ENCODE assay signal across 1 cellular context in the genomic region with DNA sequence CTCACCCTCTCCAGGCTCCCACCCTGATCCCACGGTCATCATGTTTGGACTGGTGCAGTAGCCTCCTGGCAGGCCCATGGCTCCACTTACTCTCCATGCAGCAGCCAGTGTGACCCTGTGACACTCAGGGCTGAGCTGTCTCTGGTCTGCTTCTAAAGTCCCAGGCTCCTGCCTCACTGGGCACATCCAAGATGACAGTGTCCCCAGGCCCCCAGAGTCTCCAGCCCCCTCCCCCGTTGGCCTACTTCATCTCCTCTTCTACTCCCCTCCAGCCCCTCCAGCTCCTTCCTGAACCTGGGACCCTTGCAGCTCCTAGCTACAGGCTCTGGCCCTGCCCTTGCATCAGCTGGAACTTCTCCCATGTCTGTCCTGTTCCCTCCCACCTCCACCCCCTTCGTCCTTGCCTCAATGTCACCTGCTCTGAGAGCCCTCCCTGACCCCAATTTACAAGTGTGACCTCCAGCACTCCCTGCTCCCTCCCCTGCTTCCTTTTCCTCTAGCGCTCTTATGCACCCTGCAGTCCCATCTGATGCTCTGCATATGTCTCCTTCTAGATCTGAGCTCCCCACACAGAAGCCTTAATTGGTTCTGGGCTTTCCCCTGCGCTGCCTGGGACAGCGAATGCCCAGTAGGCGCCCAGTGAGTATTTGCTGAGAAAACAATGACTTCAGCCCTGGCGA.
TF ChIP-seq lines count a peak whose summit lies in the region.

No MANE protein-coding gene starts in this region.

TF ChIP-seq in GM23338, 12 proteins besides CTCF, POLR2A, EP300 and RAD21 (continued from another document):
- TF ChIP-seq, protein P1, sequence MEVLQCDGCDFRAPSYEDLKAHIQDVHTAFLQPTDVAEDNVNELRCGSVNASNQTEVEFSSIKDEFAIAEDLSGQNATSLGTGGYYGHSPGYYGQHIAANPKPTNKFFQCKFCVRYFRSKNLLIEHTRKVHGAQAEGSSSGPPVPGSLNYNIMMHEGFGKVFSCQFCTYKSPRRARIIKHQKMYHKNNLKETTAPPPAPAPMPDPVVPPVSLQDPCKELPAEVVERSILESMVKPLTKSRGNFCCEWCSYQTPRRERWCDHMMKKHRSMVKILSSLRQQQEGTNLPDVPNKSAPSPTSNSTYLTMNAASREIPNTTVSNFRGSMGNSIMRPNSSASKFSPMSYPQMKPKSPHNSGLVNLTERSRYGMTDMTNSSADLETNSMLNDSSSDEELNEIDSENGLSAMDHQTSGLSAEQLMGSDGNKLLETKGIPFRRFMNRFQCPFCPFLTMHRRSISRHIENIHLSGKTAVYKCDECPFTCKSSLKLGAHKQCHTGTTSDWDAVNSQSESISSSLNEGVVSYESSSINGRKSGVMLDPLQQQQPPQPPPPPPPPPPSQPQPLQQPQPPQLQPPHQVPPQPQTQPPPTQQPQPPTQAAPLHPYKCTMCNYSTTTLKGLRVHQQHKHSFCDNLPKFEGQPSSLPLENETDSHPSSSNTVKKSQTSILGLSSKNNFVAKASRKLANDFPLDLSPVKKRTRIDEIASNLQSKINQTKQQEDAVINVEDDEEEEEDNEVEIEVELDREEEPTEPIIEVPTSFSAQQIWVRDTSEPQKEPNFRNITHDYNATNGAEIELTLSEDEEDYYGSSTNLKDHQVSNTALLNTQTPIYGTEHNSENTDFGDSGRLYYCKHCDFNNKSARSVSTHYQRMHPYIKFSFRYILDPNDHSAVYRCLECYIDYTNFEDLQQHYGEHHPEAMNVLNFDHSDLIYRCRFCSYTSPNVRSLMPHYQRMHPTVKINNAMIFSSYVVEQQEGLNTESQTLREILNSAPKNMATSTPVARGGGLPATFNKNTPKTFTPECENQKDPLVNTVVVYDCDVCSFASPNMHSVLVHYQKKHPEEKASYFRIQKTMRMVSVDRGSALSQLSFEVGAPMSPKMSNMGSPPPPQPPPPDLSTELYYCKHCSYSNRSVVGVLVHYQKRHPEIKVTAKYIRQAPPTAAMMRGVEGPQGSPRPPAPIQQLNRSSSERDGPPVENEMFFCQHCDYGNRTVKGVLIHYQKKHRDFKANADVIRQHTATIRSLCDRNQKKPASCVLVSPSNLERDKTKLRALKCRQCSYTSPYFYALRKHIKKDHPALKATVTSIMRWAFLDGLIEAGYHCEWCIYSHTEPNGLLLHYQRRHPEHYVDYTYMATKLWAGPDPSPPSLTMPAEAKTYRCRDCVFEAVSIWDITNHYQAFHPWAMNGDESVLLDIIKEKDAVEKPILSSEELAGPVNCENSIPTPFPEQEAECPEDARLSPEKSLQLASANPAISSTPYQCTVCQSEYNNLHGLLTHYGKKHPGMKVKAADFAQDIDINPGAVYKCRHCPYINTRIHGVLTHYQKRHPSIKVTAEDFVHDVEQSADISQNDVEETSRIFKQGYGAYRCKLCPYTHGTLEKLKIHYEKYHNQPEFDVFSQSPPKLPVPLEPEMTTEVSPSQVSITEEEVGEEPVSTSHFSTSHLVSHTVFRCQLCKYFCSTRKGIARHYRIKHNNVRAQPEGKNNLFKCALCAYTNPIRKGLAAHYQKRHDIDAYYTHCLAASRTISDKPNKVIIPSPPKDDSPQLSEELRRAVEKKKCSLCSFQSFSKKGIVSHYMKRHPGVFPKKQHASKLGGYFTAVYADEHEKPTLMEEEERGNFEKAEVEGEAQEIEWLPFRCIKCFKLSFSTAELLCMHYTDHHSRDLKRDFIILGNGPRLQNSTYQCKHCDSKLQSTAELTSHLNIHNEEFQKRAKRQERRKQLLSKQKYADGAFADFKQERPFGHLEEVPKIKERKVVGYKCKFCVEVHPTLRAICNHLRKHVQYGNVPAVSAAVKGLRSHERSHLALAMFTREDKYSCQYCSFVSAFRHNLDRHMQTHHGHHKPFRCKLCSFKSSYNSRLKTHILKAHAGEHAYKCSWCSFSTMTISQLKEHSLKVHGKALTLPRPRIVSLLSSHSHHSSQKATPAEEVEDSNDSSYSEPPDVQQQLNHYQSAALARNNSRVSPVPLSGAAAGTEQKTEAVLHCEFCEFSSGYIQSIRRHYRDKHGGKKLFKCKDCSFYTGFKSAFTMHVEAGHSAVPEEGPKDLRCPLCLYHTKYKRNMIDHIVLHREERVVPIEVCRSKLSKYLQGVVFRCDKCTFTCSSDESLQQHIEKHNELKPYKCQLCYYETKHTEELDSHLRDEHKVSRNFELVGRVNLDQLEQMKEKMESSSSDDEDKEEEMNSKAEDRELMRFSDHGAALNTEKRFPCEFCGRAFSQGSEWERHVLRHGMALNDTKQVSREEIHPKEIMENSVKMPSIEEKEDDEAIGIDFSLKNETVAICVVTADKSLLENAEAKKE (CRISPR knock-in tag; IDR thresholded peaks at IDR 0.05), result no peak
- TF ChIP-seq CREB1 (CRISPR knock-in tag; IDR thresholded peaks at IDR 0.05; ENCODE audit: low read depth), result no peak
- TF ChIP-seq, protein P2, sequence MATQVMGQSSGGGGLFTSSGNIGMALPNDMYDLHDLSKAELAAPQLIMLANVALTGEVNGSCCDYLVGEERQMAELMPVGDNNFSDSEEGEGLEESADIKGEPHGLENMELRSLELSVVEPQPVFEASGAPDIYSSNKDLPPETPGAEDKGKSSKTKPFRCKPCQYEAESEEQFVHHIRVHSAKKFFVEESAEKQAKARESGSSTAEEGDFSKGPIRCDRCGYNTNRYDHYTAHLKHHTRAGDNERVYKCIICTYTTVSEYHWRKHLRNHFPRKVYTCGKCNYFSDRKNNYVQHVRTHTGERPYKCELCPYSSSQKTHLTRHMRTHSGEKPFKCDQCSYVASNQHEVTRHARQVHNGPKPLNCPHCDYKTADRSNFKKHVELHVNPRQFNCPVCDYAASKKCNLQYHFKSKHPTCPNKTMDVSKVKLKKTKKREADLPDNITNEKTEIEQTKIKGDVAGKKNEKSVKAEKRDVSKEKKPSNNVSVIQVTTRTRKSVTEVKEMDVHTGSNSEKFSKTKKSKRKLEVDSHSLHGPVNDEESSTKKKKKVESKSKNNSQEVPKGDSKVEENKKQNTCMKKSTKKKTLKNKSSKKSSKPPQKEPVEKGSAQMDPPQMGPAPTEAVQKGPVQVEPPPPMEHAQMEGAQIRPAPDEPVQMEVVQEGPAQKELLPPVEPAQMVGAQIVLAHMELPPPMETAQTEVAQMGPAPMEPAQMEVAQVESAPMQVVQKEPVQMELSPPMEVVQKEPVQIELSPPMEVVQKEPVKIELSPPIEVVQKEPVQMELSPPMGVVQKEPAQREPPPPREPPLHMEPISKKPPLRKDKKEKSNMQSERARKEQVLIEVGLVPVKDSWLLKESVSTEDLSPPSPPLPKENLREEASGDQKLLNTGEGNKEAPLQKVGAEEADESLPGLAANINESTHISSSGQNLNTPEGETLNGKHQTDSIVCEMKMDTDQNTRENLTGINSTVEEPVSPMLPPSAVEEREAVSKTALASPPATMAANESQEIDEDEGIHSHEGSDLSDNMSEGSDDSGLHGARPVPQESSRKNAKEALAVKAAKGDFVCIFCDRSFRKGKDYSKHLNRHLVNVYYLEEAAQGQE (IDR thresholded peaks at IDR 0.05; ENCODE audit: unreplicated experiment), result no peak
- no peak for TF ChIP-seq JUNB (IDR thresholded peaks at IDR 0.05; ENCODE audit: unreplicated experiment)
- TF ChIP-seq EZH2 (IDR thresholded peaks at IDR 0.05; ENCODE audit: low read depth, unreplicated experiment), result no peak
- TF ChIP-seq ZNF114 (CRISPR knock-in tag; IDR thresholded peaks at IDR 0.05), result no peak
